Comparison of ENCODE assay signal across 29 cellular contexts in genomic region chr3:1962531-1963090, GRCh38.
DNase-seq lines count a peak whose midpoint lies in the region; ATAC-seq, FAIRE-seq and TF ChIP-seq lines count a peak whose summit lies in the region.
"Had no signal": no experiment of that assay in that cellular context is flagged by ENCODE, and none has a peak within 500 bp of the region (broad histone marks: within the 10 kb centered on the region; RNA-seq: fewer than 3 reads in every experiment).

No MANE protein-coding gene starts in this region.

- no peak overlapping the region for H3K4me2 ChIP-seq in PC-9
- H3K4me2 ChIP-seq: BLaER1 treated with 17β-estradiol and CSF1 and Interleukin-3, amounts not matched to agents 10 nM and 100 nM had no signal

- H3K4me3 ChIP-seq in bronchial epithelial cell (ENCODE audit: low read depth, low read length) = no peak overlapping the region
- H3K4me3 ChIP-seq in PC-9 = no peak overlapping the region
- H3K4me3 ChIP-seq: BLaER1 treated with 17β-estradiol and CSF1 and Interleukin-3, amounts not matched to agents 10 nM and 100 nM; SJSA1; spleen; testis; uterus had no signal

- TF ChIP-seq CTCF in bronchial epithelial cell (IDR thresholded peaks at IDR 0.05; ENCODE audit: insufficient read depth, low read length, severe bottlenecking) = no peak
- no peak for TF ChIP-seq CTCF in natural killer cell (IDR thresholded peaks at IDR 0.05)
- TF ChIP-seq CTCF in PC-9 (conservative IDR thresholded peaks at IDR 0.05) = no peak

- no peak overlapping the region for H2AFZ ChIP-seq in PC-9

- no peaks in the 10 kb centered on the region for H3K9me3 ChIP-seq in PC-9 (ENCODE audit: insufficient read depth, low read depth)
- H3K9me3 ChIP-seq: BLaER1 treated with 17β-estradiol and CSF1 and Interleukin-3, amounts not matched to agents 10 nM and 100 nM; SJSA1; testis; uterus had no signal

- peak; percentile 75 for DNase-seq in DMS79 treated with DMSO at 0.1 percent for 48 hours (lab: John Stamatoyannopoulos, UW)
- peak; percentile 90 for DNase-seq in NCI-H146 treated with DMSO at 0.1 percent for 48 hours (lab: John Stamatoyannopoulos, UW; ENCODE audit: unreplicated experiment)
- peak; percentile 80 for DNase-seq in NCI-H510A (lab: John Stamatoyannopoulos, UW)
- DNase-seq in bronchial epithelial cell (ENCODE audit: low read depth) = no peak
- no peak for DNase-seq in natural killer cell
- no peak for DNase-seq in stimulated activated CD4-positive, alpha-beta T cell treated with anti-CD3 and anti-CD28 coated beads, Interleukin-1b, Interleukin-23, amount 100 ng/mL, for 48 hours
- no peak for DNase-seq in PC-9
- DNase-seq: activated CD4-positive, alpha-beta T cell treated with anti-CD3 and anti-CD28 coated beads for 1 hour; activated CD8-positive, alpha-beta T cell treated with anti-CD3 and anti-CD28 coated beads, Interleukin-2, amount 10 ng/mL, durations not matched to agents 7 days and 5 days; activated effector memory CD4-positive, alpha-beta T cell treated with Interleukin-2 at 50 U/mL for 16 hours; activated naive CD8-positive, alpha-beta T cell treated with anti-CD3 and anti-CD28 coated beads, Interleukin-2, amount 10 ng/mL, durations not matched to agents 7 days and 5 days; activated T-cell treated with anti-CD3 and anti-CD28 coated beads for 4 hours; Calu3; cerebellar nuclear complex; islet precursor cell; midbrain; naive thymus-derived CD8-positive, alpha-beta T cell; NCI-H2171; NK-92 treated with Interleukin-12 subunit alpha and Interleukin-12 subunit beta, amount 100 ng/mL, for 24 hours; spleen; stimulated activated CD4-positive, alpha-beta T cell treated with anti-CD3 and anti-CD28 coated beads, Interleukin-4, amount 100 ng/mL, for 1 hour; stimulated activated naive B cell treated with anti-CD40 and anti-IgM and Interleukin-4, amounts not matched to agents 10 μg/mL and 1 μg/mL and 100 μg/mL, for 72 hours; T-helper 1 cell; testis; uterus had no signal

- CTCF ChIA-PET in PC-9 (lab: Charles Lee) = no interaction called here

- no peaks in the 10 kb centered on the region for H3K4me1 Mint-ChIP-seq in natural killer cell
- H3K4me1 Mint-ChIP-seq: activated naive CD8-positive, alpha-beta T cell treated with anti-CD3 and anti-CD28 coated beads, Interleukin-2, amount 10 ng/mL, durations not matched to agents 7 days and 5 days; naive thymus-derived CD8-positive, alpha-beta T cell; stimulated activated naive B cell treated with anti-CD40 and anti-IgM and Interleukin-4, amounts not matched to agents 10 μg/mL and 1 μg/mL and 100 μg/mL, for 72 hours had no signal

- H3K27ac Mint-ChIP-seq in natural killer cell = no peak overlapping the region
- H3K27ac Mint-ChIP-seq: activated CD8-positive, alpha-beta T cell treated with anti-CD3 and anti-CD28 coated beads, Interleukin-2, amount 10 ng/mL, durations not matched to agents 7 days and 5 days; activated naive CD8-positive, alpha-beta T cell treated with anti-CD3 and anti-CD28 coated beads, Interleukin-2, amount 10 ng/mL, durations not matched to agents 7 days and 5 days; naive thymus-derived CD8-positive, alpha-beta T cell; stimulated activated naive B cell treated with anti-CD40 and anti-IgM and Interleukin-4, amounts not matched to agents 10 μg/mL and 1 μg/mL and 100 μg/mL, for 72 hours had no signal

- H4K20me1 ChIP-seq in PC-9 (ENCODE audit: insufficient read depth) = no peaks in the 10 kb centered on the region
- H4K20me1 ChIP-seq: BLaER1 treated with 17β-estradiol and CSF1 and Interleukin-3, amounts not matched to agents 10 nM and 100 nM had no signal

- H3F3A ChIP-seq in PC-9 (ENCODE audit: insufficient read depth, low read depth) = no peaks in the 10 kb centered on the region

- no peaks in the 10 kb centered on the region for H3K36me3 Mint-ChIP-seq in natural killer cell
- H3K36me3 Mint-ChIP-seq: activated naive CD8-positive, alpha-beta T cell treated with anti-CD3 and anti-CD28 coated beads, Interleukin-2, amount 10 ng/mL, durations not matched to agents 7 days and 5 days; naive thymus-derived CD8-positive, alpha-beta T cell; stimulated activated naive B cell treated with anti-CD40 and anti-IgM and Interleukin-4, amounts not matched to agents 10 μg/mL and 1 μg/mL and 100 μg/mL, for 72 hours had no signal

- POLR2A ChIA-PET in PC-9 (lab: Charles Lee; ENCODE audit: unreplicated experiment) = no interaction called here

- no TSS peak for BruUV-seq in PC-9 (replicated peaks; lab: Mats Ljungman, UMichigan)

- H3K27me3 Mint-ChIP-seq in natural killer cell (ENCODE audit: low read depth in 2 of 2) = no peaks in the 10 kb centered on the region
- H3K27me3 Mint-ChIP-seq: activated naive CD8-positive, alpha-beta T cell treated with anti-CD3 and anti-CD28 coated beads, Interleukin-2, amount 10 ng/mL, durations not matched to agents 7 days and 5 days; naive thymus-derived CD8-positive, alpha-beta T cell; stimulated activated naive B cell treated with anti-CD40 and anti-IgM and Interleukin-4, amounts not matched to agents 10 μg/mL and 1 μg/mL and 100 μg/mL, for 72 hours had no signal

- no peaks in the 10 kb centered on the region for H3K79me2 ChIP-seq in PC-9 (ENCODE audit: low read depth)

- ATAC-seq in natural killer cell (no peak), HG02588 (IDR thresholded peaks at IDR 0.05; ENCODE audit: unreplicated experiment) (no peak)
- ATAC-seq: activated CD8-positive, alpha-beta T cell treated with anti-CD3 and anti-CD28 coated beads, Interleukin-2, amount 10 ng/mL, durations not matched to agents 7 days and 5 days; naive thymus-derived CD8-positive, alpha-beta T cell; Panc1; stimulated activated naive B cell treated with anti-CD40 and anti-IgM and Interleukin-4, amounts not matched to agents 10 μg/mL and 1 μg/mL and 100 μg/mL, for 72 hours had no signal

- intact Hi-C loops in natural killer cell (cut with micrococcal nuclease) = no loop called here
- intact Hi-C loops in PC-9 (cut with micrococcal nuclease; ENCODE audit: unreplicated experiment) = no loop called here

- no peaks in the 10 kb centered on the region for H3K9me2 ChIP-seq in PC-9 (ENCODE audit: insufficient read depth)

- H3K36me3 ChIP-seq in bronchial epithelial cell (ENCODE audit: control insufficient read depth, insufficient read depth, low read length) = no peaks in the 10 kb centered on the region
- H3K36me3 ChIP-seq in PC-9 (ENCODE audit: low read depth) = no peaks in the 10 kb centered on the region
- H3K36me3 ChIP-seq: BLaER1 treated with 17β-estradiol and CSF1 and Interleukin-3, amounts not matched to agents 10 nM and 100 nM; SJSA1; spleen; uterus had no signal

- peak; percentile 32 for FAIRE-seq in bronchial epithelial cell (lab: Jason Lieb, UNC)

- H3K4me3 Mint-ChIP-seq in natural killer cell = no peak overlapping the region
- H3K4me3 Mint-ChIP-seq: activated CD8-positive, alpha-beta T cell treated with anti-CD3 and anti-CD28 coated beads, Interleukin-2, amount 10 ng/mL, durations not matched to agents 7 days and 5 days; activated naive CD8-positive, alpha-beta T cell treated with anti-CD3 and anti-CD28 coated beads, Interleukin-2, amount 10 ng/mL, durations not matched to agents 7 days and 5 days; naive thymus-derived CD8-positive, alpha-beta T cell; stimulated activated naive B cell treated with anti-CD40 and anti-IgM and Interleukin-4, amounts not matched to agents 10 μg/mL and 1 μg/mL and 100 μg/mL, for 72 hours had no signal

- no peaks in the 10 kb centered on the region for H3K27me3 ChIP-seq in bronchial epithelial cell (ENCODE audit: control insufficient read depth, insufficient read depth, low read length)
- no peaks in the 10 kb centered on the region for H3K27me3 ChIP-seq in PC-9 (ENCODE audit: insufficient read depth, low read depth)
- H3K27me3 ChIP-seq: BLaER1 treated with 17β-estradiol and CSF1 and Interleukin-3, amounts not matched to agents 10 nM and 100 nM; SJSA1; spleen; testis; uterus had no signal

- no peak overlapping the region for H3K27ac ChIP-seq in PC-9
- H3K27ac ChIP-seq: BLaER1 treated with 17β-estradiol and CSF1 and Interleukin-3, amounts not matched to agents 10 nM and 100 nM; SJSA1; spleen; testis; uterus had no signal

- no peaks in the 10 kb centered on the region for H3K4me1 ChIP-seq in PC-9 (replicated peaks; ENCODE audit: insufficient read depth)
- H3K4me1 ChIP-seq: BLaER1 treated with 17β-estradiol and CSF1 and Interleukin-3, amounts not matched to agents 10 nM and 100 nM; SJSA1; spleen; testis; uterus had no signal

- peaks cover 14% of the 10 kb centered on the region in 2 donors for H3K9me3 Mint-ChIP-seq in natural killer cell

Comparison
In these comparisons a context has a peak if more than half of its experiments do, and no peak if none do; other contexts are left out.
1. DNase-seq: peak in DMS79 treated with DMSO at 0.1 percent for 48 hours (single experiment), NCI-H146 treated with DMSO at 0.1 percent for 48 hours (single experiment) and NCI-H510A (single experiment); none in bronchial epithelial cell (single experiment), natural killer cell (single experiment), stimulated activated CD4-positive, alpha-beta T cell treated with anti-CD3 and anti-CD28 coated beads, Interleukin-1b, Interleukin-23, amount 100 ng/mL, for 48 hours (single experiment) and PC-9 (0 of 2).